Comparison of ENCODE assay signal across 1 cellular context in genomic region chrX:136909706-136910564, GRCh38.
TF ChIP-seq lines count a peak whose summit lies in the region.

No MANE protein-coding gene starts in this region.

TF ChIP-seq in K562, 482 proteins besides CTCF, POLR2A, EP300 and RAD21 (continued from another document and continues in another):
- TF ChIP-seq ZNF449 (CRISPR knock-in tag; IDR thresholded peaks at IDR 0.05) (no peak), EWSR1 (IDR thresholded peaks at IDR 0.05; ENCODE audit: borderline replicate concordance, low read depth, partially characterized antibody) (no peak), ZNF436 (CRISPR knock-in tag; IDR thresholded peaks at IDR 0.05) (no peak), ATF1 (CRISPR knock-in tag; IDR thresholded peaks at IDR 0.05) (no peak), ATF1 (tag; IDR thresholded peaks at IDR 0.05) (no peak), FOXA3 (CRISPR knock-in tag; conservative IDR thresholded peaks at IDR 0.05 in 1 of 2, IDR thresholded peaks at IDR 0.05 in 1 of 2) (no peak), CAMTA2 (CRISPR knock-in tag; conservative IDR thresholded peaks at IDR 0.05) (no peak), CHD4 (IDR thresholded peaks at IDR 0.05; ENCODE audit: insufficient read depth, insufficient replicate concordance, low read depth, low read length, poor library complexity, severe bottlenecking) (no peak), CBFA2T3 (IDR thresholded peaks at IDR 0.05) (no peak), HDAC3 (IDR thresholded peaks at IDR 0.05; ENCODE audit: borderline replicate concordance, partially characterized antibody) (no peak), TOE1 (IDR thresholded peaks at IDR 0.05; ENCODE audit: borderline replicate concordance) (peak; percentile 79), TOE1 (CRISPR knock-in tag; IDR thresholded peaks at IDR 0.05; ENCODE audit: borderline replicate concordance, low read depth) (no peak), HMG20A (CRISPR knock-in tag; conservative IDR thresholded peaks at IDR 0.05) (no peak), ZC3H8 (IDR thresholded peaks at IDR 0.05) (peak; percentile 75; the same call in 1 of the 2 replicates), NFE2L1 (tag; IDR thresholded peaks at IDR 0.05; ENCODE audit: borderline replicate concordance, low read depth) (no peak), ZFX (CRISPR knock-in tag; IDR thresholded peaks at IDR 0.05) (no peak), ATF4 (CRISPR knock-in tag; IDR thresholded peaks at IDR 0.05) (no peak), FUS (optimal IDR thresholded peaks at IDR 0.05; ENCODE audit: low read depth, low read length) (no peak), TAF9B (IDR thresholded peaks at IDR 0.05; ENCODE audit: partially characterized antibody) (no peak), ZNF77 (CRISPR knock-in tag; IDR thresholded peaks at IDR 0.05) (no peak), NCOA1 (IDR thresholded peaks at IDR 0.05; ENCODE audit: low read depth) (peak; percentile 22), DDX20 (tag; IDR thresholded peaks at IDR 0.05; ENCODE audit: low read depth) (no peak), MCM7 (IDR thresholded peaks at IDR 0.05) (peak in 1 of 2 experiments; percentile 70; a peak in 1 of 4 replicates), CBX8 (IDR thresholded peaks at IDR 0.05; ENCODE audit: borderline replicate concordance, extremely low read depth, low read depth, low read length, poor library complexity, severe bottlenecking) (no peak), ZNF311 (CRISPR knock-in tag; IDR thresholded peaks at IDR 0.05) (no peak), WHSC1 (IDR thresholded peaks at IDR 0.05; ENCODE audit: low read length) (no peak), ZNF655 (CRISPR knock-in tag; IDR thresholded peaks at IDR 0.05) (no peak), NR4A1 (CRISPR knock-in tag; IDR thresholded peaks at IDR 0.05) (no peak), NR4A1 (tag; IDR thresholded peaks at IDR 0.05) (no peak), TRIM25 (IDR thresholded peaks at IDR 0.05; ENCODE audit: borderline replicate concordance) (no peak), ZNF408 (CRISPR knock-in tag; IDR thresholded peaks at IDR 0.05; ENCODE audit: low read depth) (no peak), HBP1 (CRISPR knock-in tag; IDR thresholded peaks at IDR 0.05) (no peak; the same call in 1 of the 2 replicates), CLOCK (CRISPR knock-in tag; IDR thresholded peaks at IDR 0.05; ENCODE audit: borderline replicate concordance) (no peak), RREB1 (CRISPR knock-in tag; IDR thresholded peaks at IDR 0.05) (no peak), PRPF4 (IDR thresholded peaks at IDR 0.05; ENCODE audit: insufficient read depth, low read depth, low read length, poor library complexity, severe bottlenecking) (no peak), ELF4 (CRISPR knock-in tag; IDR thresholded peaks at IDR 0.05) (peak; percentile 52; the same call in 1 of the 2 replicates), ZZZ3 (IDR thresholded peaks at IDR 0.05) (no peak), CBX5 (IDR thresholded peaks at IDR 0.05; ENCODE audit: borderline replicate concordance, low read depth) (no peak), PML (IDR thresholded peaks at IDR 0.05; ENCODE audit: low read length) (no peak), CREB3L1 (IDR thresholded peaks at IDR 0.05; ENCODE audit: borderline replicate concordance, low read depth) (no peak), POLR2AphosphoS5 (IDR thresholded peaks at IDR 0.05; ENCODE audit: control insufficient read depth, insufficient read depth, low read depth, low read length) (peak; percentile 51; the same call in 1 of the 2 replicates), RB1 (IDR thresholded peaks at IDR 0.05; ENCODE audit: low read depth) (peak; percentile 9; the same call in 1 of the 2 replicates), SMAD1 (IDR thresholded peaks at IDR 0.05; ENCODE audit: low read depth, low read length, partially characterized antibody) (no peak), PPARD (CRISPR knock-in tag; IDR thresholded peaks at IDR 0.05) (no peak), KDM1A (IDR thresholded peaks at IDR 0.05) (peak; percentile 57 to 58), MCM5 (IDR thresholded peaks at IDR 0.05; ENCODE audit: low read depth) (no peak), NR2C2 (CRISPR knock-in tag; IDR thresholded peaks at IDR 0.05) (no peak), NR2C2 (tag; IDR thresholded peaks at IDR 0.05) (no peak), HEY1 (CRISPR knock-in tag; IDR thresholded peaks at IDR 0.05; ENCODE audit: borderline replicate concordance) (no peak), ZNF431 (CRISPR knock-in tag; IDR thresholded peaks at IDR 0.05) (no peak), GATA2 (CRISPR knock-in tag; IDR thresholded peaks at IDR 0.05) (no peak), ATF7 (IDR thresholded peaks at IDR 0.05) (0 out of 2 replicates have a peak, but pooled peaks have one; percentile 20), NR2F6 (CRISPR knock-in tag; IDR thresholded peaks at IDR 0.05) (no peak), ZNF316 (IDR thresholded peaks at IDR 0.05) (peak; percentile 25; the same call in 1 of the 2 replicates), CCAR2 (IDR thresholded peaks at IDR 0.05; ENCODE audit: low read depth, low read length) (no peak), EGR1 (conservative IDR thresholded peaks at IDR 0.05) (peak; percentile 29; the same call in 1 of the 2 replicates), POLR2B (IDR thresholded peaks at IDR 0.05; ENCODE audit: low read depth, partially characterized antibody) (peak; percentile 89)
